ENCODE assay signal across 11 cellular contexts in genomic region chr16:57115504-57116182, GRCh38. TPM values are rescaled to one million over a fixed set of nuclear protein-coding genes. Genes with fewer than 3 reads are reported as not detected.
A peak's percentile ranks its signal among the peaks of the same experiment; 100 is the strongest.
DNase-seq lines count a peak whose midpoint lies in the region; ATAC-seq and TF ChIP-seq lines count a peak whose summit lies in the region.
"Had no signal": no experiment of that assay in that cellular context is flagged by ENCODE, and none has a peak within 500 bp of the region (broad histone marks: within the 10 kb centered on the region; RNA-seq: fewer than 3 reads in every experiment).

No MANE protein-coding gene starts in this region.

- no peak overlapping the region for H3K27ac Mint-ChIP-seq in natural killer cell
- H3K27ac Mint-ChIP-seq: naive B cell had no signal

- no peaks in the 10 kb centered on the region for H3K36me3 Mint-ChIP-seq in natural killer cell
- H3K36me3 Mint-ChIP-seq: naive B cell had no signal

- no peaks in the 10 kb centered on the region for H3K9me3 Mint-ChIP-seq in natural killer cell
- H3K9me3 Mint-ChIP-seq: naive B cell had no signal

- peaks cover 0 to 40% of the 10 kb centered on the region in 2 donors for H3K36me3 ChIP-seq in psoas muscle (ENCODE audit: insufficient read depth in 1 of 2, low read depth in 1 of 2)

- peak; percentile 84 for DNase-seq in NCI-H1092 treated with DMSO at 0.1 percent for 48 hours (lab: John Stamatoyannopoulos, UW)
- peak in 57 of 58 donors; percentile 18 to 95 (median 86) for DNase-seq in anterior cingulate cortex (lab: John Stamatoyannopoulos, UW)
- peak; percentile 74 to 90 (median 84) for DNase-seq in right cardiac atrium
- peak; percentile 57 to 68 for DNase-seq in psoas muscle
- DNase-seq in natural killer cell: no peak
- DNase-seq in activated effector memory CD4-positive, alpha-beta T cell treated with Interleukin-2 at 50 U/mL for 16 hours: no peak
- no peak for DNase-seq in H4 (ENCODE audit: low spot score)
- DNase-seq: effector CD8-positive, alpha-beta T cell; naive B cell had no signal

- H3K9me3 ChIP-seq in right cardiac atrium (ENCODE audit: control insufficient read depth, low read length): no peaks in the 10 kb centered on the region
- no peaks in the 10 kb centered on the region for H3K9me3 ChIP-seq in psoas muscle

- TF ChIP-seq CTCF in psoas muscle (IDR thresholded peaks at IDR 0.05): no peak
- TF ChIP-seq CTCF in natural killer cell (IDR thresholded peaks at IDR 0.05): no peak

- H3K27ac ChIP-seq in right cardiac atrium (ENCODE audit: low read length): no peak overlapping the region
- H3K27ac ChIP-seq in psoas muscle: no peak overlapping the region
- H3K27ac ChIP-seq: HL-60 had no signal

- H3K27me3 ChIP-seq in right cardiac atrium (ENCODE audit: control insufficient read depth, insufficient read depth) (no peaks in the 10 kb centered on the region), psoas muscle (ENCODE audit: insufficient read depth in 3 of 3, low read length in 2 of 3) (no peaks in the 10 kb centered on the region)

- no peaks in the 10 kb centered on the region for H3K27me3 Mint-ChIP-seq in natural killer cell (ENCODE audit: low read depth in 2 of 2)
- H3K27me3 Mint-ChIP-seq: naive B cell had no signal

- H3K4me1 ChIP-seq in right cardiac atrium (ENCODE audit: control insufficient read depth, insufficient read depth, low read length) (no peaks in the 10 kb centered on the region), psoas muscle (no peaks in the 10 kb centered on the region)

- no peak overlapping the region for H3K4me3 Mint-ChIP-seq in natural killer cell
- H3K4me3 Mint-ChIP-seq: naive B cell had no signal

- no peak overlapping the region for H3K4me3 ChIP-seq in right cardiac atrium (ENCODE audit: low read length)
- no peak overlapping the region for H3K4me3 ChIP-seq in psoas muscle

- no peaks in the 10 kb centered on the region for H3K4me1 Mint-ChIP-seq in natural killer cell

- ATAC-seq in right cardiac atrium (peak; percentile 77 to 84), psoas muscle (peak in 3 of 4 donors; percentile 42 to 58 (median 54)), GM18868 (IDR thresholded peaks at IDR 0.05; ENCODE audit: unreplicated experiment) (no peak), natural killer cell (no peak)

- intact Hi-C loops in right cardiac atrium (cut with DNase I): no loop called here
- intact Hi-C loops in psoas muscle (cut with DNase I): no loop called here
- intact Hi-C loops in natural killer cell (cut with micrococcal nuclease): no loop called here

- WGBS in right cardiac atrium: 42% methylated on average over 25 of the region's 25 CpGs
- 55 to 68% (median 56%) methylated on average over 25 of the region's 25 CpGs for WGBS in psoas muscle, 3 donors

RNA-seq across cellular contexts. Expression of gene CPNE2, which starts 23.3 kb away (rescaled TPM):
- 10 to 100 TPM; 13.4 to 16.3 (median 13.6) TPM for total RNA-seq in right cardiac atrium
- polyA plus RNA-seq in right cardiac atrium: 24.7 TPM
- 10 to 100 TPM in 2 of 4 donors, 1 to 10 TPM in 2; 8.1 to 12.4 (median 10.5) TPM for total RNA-seq in psoas muscle
- 10 to 100 TPM; 15.1 to 16.9 (median 16.2) TPM for polyA plus RNA-seq in psoas muscle
- total RNA-seq in natural killer cell: 1 to 10 TPM; 2.0 to 2.6 (median 2.4) TPM
- 34.5 and 39.2 TPM in 2 replicates for total RNA-seq in H4 (2014; rRNA removed; shearing (Covaris generic))

Comparison
In these comparisons a context has a peak if more than half of its experiments do, and no peak if none do; other contexts are left out.
1. DNase-seq: peak in NCI-H1092 treated with DMSO at 0.1 percent for 48 hours (single experiment), anterior cingulate cortex (57 of 58), right cardiac atrium (3 of 3) and psoas muscle (2 of 2); none in natural killer cell (single experiment), activated effector memory CD4-positive, alpha-beta T cell treated with Interleukin-2 at 50 U/mL for 16 hours (single experiment) and H4 (single experiment).
2. ATAC-seq: peak in right cardiac atrium (2 of 2) and psoas muscle (3 of 4); none in GM18868 (single experiment) and natural killer cell (0 of 3).